ENCODE assay signal across 8 cellular contexts in genomic region chr18:49560277-49561126, GRCh38. TPM values are rescaled to one million over a fixed set of nuclear protein-coding genes. Genes with fewer than 3 reads are reported as not detected.
A peak's percentile ranks its signal among the peaks of the same experiment; 100 is the strongest.
DNase-seq lines count a peak whose midpoint lies in the region; ATAC-seq and TF ChIP-seq lines count a peak whose summit lies in the region.

No MANE protein-coding gene starts in this region.

- no peaks in the 10 kb centered on the region for H3K9me3 ChIP-seq in CD8-positive, alpha-beta T cell (ENCODE audit: low read length)
- no peaks in the 10 kb centered on the region for H3K9me3 ChIP-seq in tibial artery

- H3K4me1 Mint-ChIP-seq in CD8-positive, alpha-beta T cell (ENCODE audit: low read depth), result peaks cover 30% of the 10 kb centered on the region
- peaks cover 49% of the 10 kb centered on the region for H3K4me1 Mint-ChIP-seq in brain

- peak overlapping the region; percentile 75 for H3K4me3 Mint-ChIP-seq in CD8-positive, alpha-beta T cell
- H3K4me3 Mint-ChIP-seq in brain, result peak overlapping the region; percentile 90 to 98 (median 97)

- no peak overlapping the region for H3K27ac ChIP-seq in CD8-positive, alpha-beta T cell (ENCODE audit: low read depth, low read length)
- no peak overlapping the region for H3K27ac ChIP-seq in tibial artery

- peak overlapping the region; percentile 62 for H3K4me3 ChIP-seq in CD8-positive, alpha-beta T cell (ENCODE audit: low read depth, low read length)
- H3K4me3 ChIP-seq in tibial artery, result peak overlapping the region; percentile 26 to 47

- H3K9me3 Mint-ChIP-seq in CD8-positive, alpha-beta T cell, result no peaks in the 10 kb centered on the region
- H3K9me3 Mint-ChIP-seq in brain, result no peaks in the 10 kb centered on the region

- POLR2A ChIA-PET in CD8-positive, alpha-beta T cell (lab: Charles Lee), result interaction anchor here (0.8 kb wide), 1 partner anchor 19 kb away, joined by 3 read pairs; no protein-coding TSS in a partner anchor

- intact Hi-C loops in CD8-positive, alpha-beta T cell (cut with DNase I, micrococcal nuclease), result loop anchor here in 1 of 2 experiments (5.0 kb wide), 1 partner anchor 797 kb away; no protein-coding TSS in a partner anchor
- intact Hi-C loops in tibial artery (cut with DNase I; ENCODE audit: low total_unique reads), result no loop called here

- ATAC-seq in CD8-positive, alpha-beta T cell, result no peak
- ATAC-seq in left lobe of liver (peak; percentile 46), HG03439 (IDR thresholded peaks at IDR 0.05; ENCODE audit: unreplicated experiment) (no peak), GM18511 (IDR thresholded peaks at IDR 0.05; ENCODE audit: unreplicated experiment) (no peak), HG03342 (IDR thresholded peaks at IDR 0.05; ENCODE audit: unreplicated experiment) (no peak)

- TF ChIP-seq CTCF in CD8-positive, alpha-beta T cell (IDR thresholded peaks at IDR 0.05), result no peak
- no peak for TF ChIP-seq CTCF in brain (conservative IDR thresholded peaks at IDR 0.05)
- TF ChIP-seq CTCF in tibial artery (IDR thresholded peaks at IDR 0.05), result no peak

- peaks cover 23% of the 10 kb centered on the region for H3K27me3 ChIP-seq in CD8-positive, alpha-beta T cell (ENCODE audit: insufficient read depth, low read length)
- peaks cover 0 to 64% of the 10 kb centered on the region in 2 donors for H3K27me3 ChIP-seq in tibial artery

- H3K4me1 ChIP-seq in CD8-positive, alpha-beta T cell (ENCODE audit: insufficient read depth, low read length), result peaks cover 21% of the 10 kb centered on the region
- peaks cover 0 to 30% (median 23%) of the 10 kb centered on the region in 4 donors for H3K4me1 ChIP-seq in tibial artery

- H3K36me3 ChIP-seq in CD8-positive, alpha-beta T cell (ENCODE audit: insufficient read depth, low read length), result no peaks in the 10 kb centered on the region
- H3K36me3 ChIP-seq in tibial artery, result no peaks in the 10 kb centered on the region

- H3K27me3 Mint-ChIP-seq in CD8-positive, alpha-beta T cell (ENCODE audit: low read depth), result peaks cover 62% of the 10 kb centered on the region
- peaks cover 33% of the 10 kb centered on the region for H3K27me3 Mint-ChIP-seq in brain

- DNase-seq in CD8-positive, alpha-beta T cell, result no peak
- DNase-seq in NCI-H128 (lab: John Stamatoyannopoulos, UW; ENCODE audit: unreplicated experiment) (peak; percentile 38), left lobe of liver (ENCODE audit: low spot score) (peak; percentile 72), tibial artery (peak in 1 of 2 donors; percentile 58)

- no peak overlapping the region for H3K27ac Mint-ChIP-seq in CD8-positive, alpha-beta T cell
- peak overlapping the region; percentile 67 to 95 (median 92) for H3K27ac Mint-ChIP-seq in brain

- no peaks in the 10 kb centered on the region for H3K36me3 Mint-ChIP-seq in CD8-positive, alpha-beta T cell
- H3K36me3 Mint-ChIP-seq in brain, result no peaks in the 10 kb centered on the region

- CTCF ChIA-PET in CD8-positive, alpha-beta T cell (lab: Charles Lee), result interaction anchor here (0.6 to 5.2 kb wide), 5 partner anchors 9 to 576 kb away, joined by 4 to 62 read pairs (median 4); no protein-coding TSS in a partner anchor

RNA-seq across cellular contexts. Expression of gene LIPG, which starts 1.4 kb away (rescaled TPM):
- not detected for total RNA-seq in CD8-positive, alpha-beta T cell
- 0.44 TPM for polyA plus RNA-seq in brain (ENCODE audit: insufficient read depth, low read depth, low replicate concordance)
- total RNA-seq in left lobe of liver, result 89.4 TPM

Comparison
In these comparisons a context has a peak if more than half of its experiments do, and no peak if none do; other contexts are left out.
1. DNase-seq: peak in NCI-H128 (single experiment) and left lobe of liver (single experiment); none in CD8-positive, alpha-beta T cell (0 of 7).
2. RNA of gene LIPG, which starts 1.4 kb away (total RNA-seq): 89.4 TPM in left lobe of liver (single experiment); not detected in CD8-positive, alpha-beta T cell; every median in the first group is over 10 times any median in the second.